Comparison of ENCODE assay signal across 1 cellular context in genomic region chr12:48923117-48923516, GRCh38.
TF ChIP-seq lines count a peak whose summit lies in the region.

No MANE protein-coding gene starts in this region.

TF ChIP-seq in GM12878, 131 proteins besides CTCF, POLR2A, EP300 and RAD21:
- TF ChIP-seq IKZF1 (conservative IDR thresholded peaks at IDR 0.05): no peak
- no peak for TF ChIP-seq CHD4 (IDR thresholded peaks at IDR 0.05)
- TF ChIP-seq CREB1 (IDR thresholded peaks at IDR 0.05; ENCODE audit: low read depth): no peak
- no peak for TF ChIP-seq CEBPZ (IDR thresholded peaks at IDR 0.05; ENCODE audit: low read depth, low read length)
- no peak for TF ChIP-seq HSF1 (IDR thresholded peaks at IDR 0.05; ENCODE audit: low read depth, low read length)
- TF ChIP-seq, protein P1, sequence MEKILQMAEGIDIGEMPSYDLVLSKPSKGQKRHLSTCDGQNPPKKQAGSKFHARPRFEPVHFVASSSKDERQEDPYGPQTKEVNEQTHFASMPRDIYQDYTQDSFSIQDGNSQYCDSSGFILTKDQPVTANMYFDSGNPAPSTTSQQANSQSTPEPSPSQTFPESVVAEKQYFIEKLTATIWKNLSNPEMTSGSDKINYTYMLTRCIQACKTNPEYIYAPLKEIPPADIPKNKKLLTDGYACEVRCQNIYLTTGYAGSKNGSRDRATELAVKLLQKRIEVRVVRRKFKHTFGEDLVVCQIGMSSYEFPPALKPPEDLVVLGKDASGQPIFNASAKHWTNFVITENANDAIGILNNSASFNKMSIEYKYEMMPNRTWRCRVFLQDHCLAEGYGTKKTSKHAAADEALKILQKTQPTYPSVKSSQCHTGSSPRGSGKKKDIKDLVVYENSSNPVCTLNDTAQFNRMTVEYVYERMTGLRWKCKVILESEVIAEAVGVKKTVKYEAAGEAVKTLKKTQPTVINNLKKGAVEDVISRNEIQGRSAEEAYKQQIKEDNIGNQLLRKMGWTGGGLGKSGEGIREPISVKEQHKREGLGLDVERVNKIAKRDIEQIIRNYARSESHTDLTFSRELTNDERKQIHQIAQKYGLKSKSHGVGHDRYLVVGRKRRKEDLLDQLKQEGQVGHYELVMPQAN (conservative IDR thresholded peaks at IDR 0.05): no peak
- no peak for TF ChIP-seq TCF7 (IDR thresholded peaks at IDR 0.05; ENCODE audit: borderline replicate concordance)
- TF ChIP-seq GATAD2B (conservative IDR thresholded peaks at IDR 0.05; ENCODE audit: low read depth): no peak
- TF ChIP-seq YBX1 (IDR thresholded peaks at IDR 0.05): no peak
- TF ChIP-seq FOXM1 (IDR thresholded peaks at IDR 0.05; ENCODE audit: low read depth, low read length): no peak
- no peak for TF ChIP-seq CBX3 (IDR thresholded peaks at IDR 0.05; ENCODE audit: borderline replicate concordance, low read depth)
- no peak for TF ChIP-seq MTA2 (IDR thresholded peaks at IDR 0.05; ENCODE audit: low read depth)
- TF ChIP-seq TARDBP (IDR thresholded peaks at IDR 0.05; ENCODE audit: borderline replicate concordance): no peak
- no peak for TF ChIP-seq SUZ12 (IDR thresholded peaks at IDR 0.05; ENCODE audit: unreplicated experiment)
